Comparison of ENCODE assay signal across 18 cellular contexts in genomic region chr18:8910186-8910585, GRCh38.
"Had no signal": no experiment of that assay in that cellular context is flagged by ENCODE, and none has a peak within 500 bp of the region (broad histone marks: within the 10 kb centered on the region; RNA-seq: fewer than 3 reads in every experiment).

No MANE protein-coding gene starts in this region.

- H3K36me3 ChIP-seq: ascending aorta, breast epithelium, gastrocnemius medialis, heart right ventricle, lower lobe of right lung, pancreas, transverse colon, vagina had no signal

- H3K4me3 Mint-ChIP-seq: activated naive CD4-positive, alpha-beta T cell treated with anti-CD3 and anti-CD28 coated beads for 36 hours; dendritic cell treated with granulocyte-macrophage colony-stimulating factor and Interleukin-4, amounts not matched to agents 40 ng/mL and 50 ng/mL, for 4 days; effector memory CD8-positive, alpha-beta T cell; mesothelial cell of epicardium had no signal

- H3K4me3 ChIP-seq: ascending aorta, breast epithelium, gastrocnemius medialis, heart right ventricle, lower lobe of right lung, pancreas, transverse colon, vagina had no signal

- H3K27ac ChIP-seq: ascending aorta, breast epithelium, gastrocnemius medialis, heart right ventricle, lower lobe of right lung, pancreas, transverse colon, vagina had no signal

- FAIRE-seq: pancreas had no signal

- H3K9me3 ChIP-seq: ascending aorta, gastrocnemius medialis, pancreas, transverse colon, vagina had no signal

- H3K27ac Mint-ChIP-seq: activated naive CD4-positive, alpha-beta T cell treated with anti-CD3 and anti-CD28 coated beads for 36 hours; activated T-helper 2 cell treated with anti-CD3 and anti-CD28 coated beads, Interferon-gamma antibody, Interleukin-2, Interleukin-4, amounts not matched to agents 10 μg/mL and 5 μg/mL and 100 μg/mL, durations not matched to agents 14 hours and 24 hours and 36 hours; dendritic cell treated with granulocyte-macrophage colony-stimulating factor and Interleukin-4, amounts not matched to agents 40 ng/mL and 50 ng/mL, for 4 days; effector memory CD8-positive, alpha-beta T cell; mesothelial cell of epicardium had no signal

- H3K9me3 Mint-ChIP-seq: activated T-helper 2 cell treated with anti-CD3 and anti-CD28 coated beads, Interferon-gamma antibody, Interleukin-2, Interleukin-4, amounts not matched to agents 10 μg/mL and 5 μg/mL and 100 μg/mL, durations not matched to agents 14 hours and 24 hours and 36 hours had no signal

- H3K27me3 ChIP-seq: ascending aorta, breast epithelium, gastrocnemius medialis, heart right ventricle, pancreas, transverse colon, vagina had no signal

- DNase-seq: activated CD4-positive, alpha-beta T cell treated with anti-CD3 and anti-CD28 coated beads for 1 hour; activated CD4-positive, alpha-beta T cell treated with anti-CD3 and anti-CD28 coated beads, Interleukin-2, amount 50 U/mL, for 4 hours; activated naive CD4-positive, alpha-beta T cell treated with anti-CD3 and anti-CD28 coated beads for 36 hours; effector memory CD8-positive, alpha-beta T cell; gastrocnemius medialis; heart right ventricle; left colon; lower lobe of right lung; pancreas; stimulated activated CD4-positive, alpha-beta T cell treated with anti-CD3 and anti-CD28 coated beads, Interleukin-2, amount 100 ng/mL, for 48 hours; stimulated activated naive CD8-positive, alpha-beta T cell treated with anti-CD3 and anti-CD28 coated beads, Interleukin-15, Interleukin-2, amounts not matched to agents 100 U/mL and 50 U/mL, for 24 hours; transverse colon had no signal

- H3K4me1 ChIP-seq: ascending aorta, breast epithelium, gastrocnemius medialis, heart right ventricle, lower lobe of right lung, pancreas, transverse colon, vagina had no signal
